ENCODE assay signal across 1 cellular context in genomic region chr15:70892002-70892911, GRCh38.
TF ChIP-seq lines count a peak whose summit lies in the region.

Gene LRRC49, plus strand, starts transcription at chr15:70892826. Its CDS starts 69 bp downstream, at chr15:70892895.
Gene THAP10, minus strand, starts transcription at chr15:70892433. Its CDS starts 161 bp downstream, at chr15:70892272.

TF ChIP-seq in HEK293, 187 proteins besides CTCF, POLR2A, EP300 and RAD21 (continued from another document and continues in another):
- TF ChIP-seq, protein P1, sequence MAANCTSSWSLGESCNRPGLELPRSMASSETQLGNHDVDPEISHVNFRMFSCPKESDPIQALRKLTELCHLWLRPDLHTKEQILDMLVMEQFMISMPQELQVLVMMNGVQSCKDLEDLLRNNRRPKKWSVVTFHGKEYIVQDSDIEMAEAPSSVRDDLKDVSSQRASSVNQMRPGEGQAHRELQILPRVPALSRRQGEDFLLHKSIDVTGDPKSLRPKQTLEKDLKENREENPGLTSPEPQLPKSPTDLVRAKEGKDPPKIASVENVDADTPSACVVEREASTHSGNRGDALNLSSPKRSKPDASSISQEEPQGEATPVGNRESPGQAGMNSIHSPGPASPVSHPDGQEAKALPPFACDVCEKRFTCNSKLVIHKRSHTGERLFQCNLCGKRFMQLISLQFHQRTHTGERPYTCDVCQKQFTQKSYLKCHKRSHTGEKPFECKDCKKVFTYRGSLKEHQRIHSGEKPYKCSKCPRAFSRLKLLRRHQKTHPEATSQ (tag by site-specific recombination; IDR thresholded peaks at IDR 0.05), result peak; percentile 97
- TF ChIP-seq ZNF132 (tag by site-specific recombination; IDR thresholded peaks at IDR 0.05; ENCODE audit: borderline replicate concordance) (no peak), KLF7 (tag by site-specific recombination; IDR thresholded peaks at IDR 0.05; ENCODE audit: borderline replicate concordance) (no peak; the same call in 1 of the 2 replicates), ZNF677 (tag by site-specific recombination; IDR thresholded peaks at IDR 0.05) (0 out of 2 replicates have a peak, but pooled peaks have one; percentile 13), GLIS2 (tag by site-specific recombination; IDR thresholded peaks at IDR 0.05) (peak; percentile 99), ZNF280C (tag by site-specific recombination; IDR thresholded peaks at IDR 0.05) (no peak), ZBTB44 (tag by site-specific recombination; IDR thresholded peaks at IDR 0.05) (peak; percentile 56; the same call in 1 of the 2 replicates), HOXD13 (CRISPR knock-in tag; IDR thresholded peaks at IDR 0.05; ENCODE audit: borderline replicate concordance) (peak; percentile 87), SP3 (tag by site-specific recombination; IDR thresholded peaks at IDR 0.05) (peak; percentile 83), PRDM4 (tag by site-specific recombination; IDR thresholded peaks at IDR 0.05) (peak; percentile 46; the same call in 1 of the 2 replicates), SP7 (tag by site-specific recombination; IDR thresholded peaks at IDR 0.05) (peak; percentile 91), PRDM2 (tag by site-specific recombination; IDR thresholded peaks at IDR 0.05; ENCODE audit: borderline replicate concordance) (no peak), GLIS1 (tag by site-specific recombination; IDR thresholded peaks at IDR 0.05) (peak; percentile 87), ZNF660 (tag by site-specific recombination; IDR thresholded peaks at IDR 0.05) (peak; percentile 99), ZNF707 (tag by site-specific recombination; IDR thresholded peaks at IDR 0.05) (no peak), ZNF645 (tag by site-specific recombination; IDR thresholded peaks at IDR 0.05) (no peak), ZNF10 (tag by site-specific recombination; IDR thresholded peaks at IDR 0.05) (peak; percentile 96), ZSCAN30 (tag by site-specific recombination; IDR thresholded peaks at IDR 0.05) (peak; percentile 99), ZNF473 (tag by site-specific recombination; IDR thresholded peaks at IDR 0.05) (no peak), ZNF747 (tag by site-specific recombination; IDR thresholded peaks at IDR 0.05) (no peak), ZNF670 (tag by site-specific recombination; IDR thresholded peaks at IDR 0.05; ENCODE audit: low read depth) (no peak), ZBTB7A (tag by site-specific recombination; IDR thresholded peaks at IDR 0.05; ENCODE audit: low read depth) (peak; percentile 42; the same call in 1 of the 2 replicates), ZNF26 (tag by site-specific recombination; IDR thresholded peaks at IDR 0.05) (no peak), ZNF558 (tag by site-specific recombination; IDR thresholded peaks at IDR 0.05) (peak; percentile 47; the same call in 1 of the 2 replicates), ZSCAN18 (tag by site-specific recombination; IDR thresholded peaks at IDR 0.05) (peak; percentile 86; the same call in 1 of the 2 replicates), ZIC2 (tag by site-specific recombination; IDR thresholded peaks at IDR 0.05) (peak; percentile 93), YY2 (tag by site-specific recombination; IDR thresholded peaks at IDR 0.05) (peak; percentile 80), ATF2 (tag by site-specific recombination; IDR thresholded peaks at IDR 0.05; ENCODE audit: low read depth) (no peak)
- TF ChIP-seq, protein P2, sequence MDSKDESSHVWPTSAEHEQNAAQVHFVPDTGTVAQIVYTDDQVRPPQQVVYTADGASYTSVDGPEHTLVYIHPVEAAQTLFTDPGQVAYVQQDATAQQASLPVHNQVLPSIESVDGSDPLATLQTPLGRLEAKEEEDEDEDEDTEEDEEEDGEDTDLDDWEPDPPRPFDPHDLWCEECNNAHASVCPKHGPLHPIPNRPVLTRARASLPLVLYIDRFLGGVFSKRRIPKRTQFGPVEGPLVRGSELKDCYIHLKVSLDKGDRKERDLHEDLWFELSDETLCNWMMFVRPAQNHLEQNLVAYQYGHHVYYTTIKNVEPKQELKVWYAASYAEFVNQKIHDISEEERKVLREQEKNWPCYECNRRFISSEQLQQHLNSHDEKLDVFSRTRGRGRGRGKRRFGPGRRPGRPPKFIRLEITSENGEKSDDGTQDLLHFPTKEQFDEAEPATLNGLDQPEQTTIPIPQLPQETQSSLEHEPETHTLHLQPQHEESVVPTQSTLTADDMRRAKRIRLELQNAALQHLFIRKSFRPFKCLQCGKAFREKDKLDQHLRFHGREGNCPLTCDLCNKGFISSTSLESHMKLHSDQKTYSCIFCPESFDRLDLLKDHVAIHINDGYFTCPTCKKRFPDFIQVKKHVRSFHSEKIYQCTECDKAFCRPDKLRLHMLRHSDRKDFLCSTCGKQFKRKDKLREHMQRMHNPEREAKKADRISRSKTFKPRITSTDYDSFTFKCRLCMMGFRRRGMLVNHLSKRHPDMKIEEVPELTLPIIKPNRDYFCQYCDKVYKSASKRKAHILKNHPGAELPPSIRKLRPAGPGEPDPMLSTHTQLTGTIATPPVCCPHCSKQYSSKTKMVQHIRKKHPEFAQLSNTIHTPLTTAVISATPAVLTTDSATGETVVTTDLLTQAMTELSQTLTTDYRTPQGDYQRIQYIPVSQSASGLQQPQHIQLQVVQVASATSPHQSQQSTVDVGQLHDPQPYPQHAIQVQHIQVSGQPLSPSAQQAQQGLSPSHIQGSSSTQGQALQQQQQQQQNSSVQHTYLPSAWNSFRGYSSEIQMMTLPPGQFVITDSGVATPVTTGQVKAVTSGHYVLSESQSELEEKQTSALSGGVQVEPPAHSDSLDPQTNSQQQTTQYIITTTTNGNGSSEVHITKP (tag by site-specific recombination; IDR thresholded peaks at IDR 0.05), result peak; percentile 57
